8 cellular contexts compared by ENCODE assay signal in genomic region chr1:15758537-15758936, GRCh38. TPM values are rescaled to one million over a fixed set of nuclear protein-coding genes. Genes with fewer than 3 reads are reported as not detected.
DNase-seq lines count a peak whose midpoint lies in the region; ATAC-seq and TF ChIP-seq lines count a peak whose summit lies in the region.

A gene with protein sequence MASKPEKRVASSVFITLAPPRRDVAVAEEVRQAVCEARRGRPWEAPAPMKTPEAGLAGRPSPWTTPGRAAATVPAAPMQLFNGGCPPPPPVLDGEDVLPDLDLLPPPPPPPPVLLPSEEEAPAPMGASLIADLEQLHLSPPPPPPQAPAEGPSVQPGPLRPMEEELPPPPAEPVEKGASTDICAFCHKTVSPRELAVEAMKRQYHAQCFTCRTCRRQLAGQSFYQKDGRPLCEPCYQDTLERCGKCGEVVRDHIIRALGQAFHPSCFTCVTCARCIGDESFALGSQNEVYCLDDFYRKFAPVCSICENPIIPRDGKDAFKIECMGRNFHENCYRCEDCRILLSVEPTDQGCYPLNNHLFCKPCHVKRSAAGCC (plus strand): TSS chr1:15758795. CDS start chr1:15764984, 6,189 bp downstream.

- H3K9ac ChIP-seq in ES-I3 (ENCODE audit: low read depth, low read length) = peak within 1 kb of the TSS; percentile 89

- H3K4me3 ChIP-seq in SJSA1 (peak within 1 kb of the TSS; percentile 88), fibroblast of villous mesenchyme (ENCODE audit: low read depth, low read length) (peak within 1 kb of the TSS; percentile 88)

- peak within 1 kb of the TSS; percentile 85 for H3K27ac ChIP-seq in SJSA1

- no peak for DNase-seq in SJSA1 (ENCODE audit: low read depth in 1 of 2, low spot score in 2 of 2)
- no peak for DNase-seq in fibroblast of villous mesenchyme (ENCODE audit: low read depth)
- DNase-seq in neural crest cell (ENCODE audit: low read depth, low spot score) = no peak
- DNase-seq in HPDE6-E6E7 (ENCODE audit: extremely low spot score) = no peak

- no peaks in the 10 kb centered on the region for H3K36me3 ChIP-seq in ES-I3 (ENCODE audit: insufficient read depth, low read length)
- peaks cover 16% of the 10 kb centered on the region for H3K36me3 ChIP-seq in SJSA1

- peaks cover 42% of the 10 kb centered on the region for H3K4me1 Mint-ChIP-seq in neural crest cell

- no peak for ATAC-seq in HG03520 (IDR thresholded peaks at IDR 0.05; ENCODE audit: unreplicated experiment)
- no peak for ATAC-seq in GM21529 (IDR thresholded peaks at IDR 0.05; ENCODE audit: unreplicated experiment)
- no peak for ATAC-seq in GM18858 (IDR thresholded peaks at IDR 0.05; ENCODE audit: unreplicated experiment)

- peak within 1 kb of the TSS; percentile 87 for H3K4me3 Mint-ChIP-seq in neural crest cell

- H3K9me3 ChIP-seq in ES-I3 (ENCODE audit: control insufficient read depth, insufficient read depth, low read length) (no peaks in the 10 kb centered on the region), SJSA1 (replicated peaks) (no peaks in the 10 kb centered on the region)

- H3K4me1 ChIP-seq in ES-I3 (ENCODE audit: insufficient read depth, low read length) (peaks cover 34% of the 10 kb centered on the region), SJSA1 (replicated peaks) (peaks cover 49% of the 10 kb centered on the region)

- no peak for TF ChIP-seq CTCF in fibroblast of villous mesenchyme (IDR thresholded peaks at IDR 0.05; ENCODE audit: insufficient read depth, low read depth, low read length)
- no peak for TF ChIP-seq CTCF in neural crest cell (conservative IDR thresholded peaks at IDR 0.05)

- no peaks in the 10 kb centered on the region for H3K27me3 ChIP-seq in SJSA1 (replicated peaks)

- peaks cover 47% of the 10 kb centered on the region for H3K27me3 Mint-ChIP-seq in neural crest cell (ENCODE audit: low read depth)

- H3K27ac Mint-ChIP-seq in neural crest cell (ENCODE audit: unreplicated experiment) = peak within 1 kb of the TSS; percentile 50

- H3K9me3 Mint-ChIP-seq in neural crest cell = no peaks in the 10 kb centered on the region

- no peaks in the 10 kb centered on the region for H3K36me3 Mint-ChIP-seq in neural crest cell (ENCODE audit: low read depth)

RNA-seq across cellular contexts. Expression of the gene that starts here (rescaled TPM):
- 66.6 and 151 TPM in 2 replicates for total RNA-seq in SJSA1 (2014; rRNA removed; shearing (Covaris generic))
- total RNA-seq in fibroblast of villous mesenchyme (188 and 255 TPM in 2 replicates), neural crest cell (6.2 and 7.9 TPM in 2 replicates)
